ENCODE assay signal across 28 cellular contexts in genomic region chr10:26381986-26382385, GRCh38. TPM values are rescaled to one million over a fixed set of nuclear protein-coding genes. Genes with fewer than 3 reads are reported as not detected.
"Had no signal": no experiment of that assay in that cellular context is flagged by ENCODE, and none has a peak within 500 bp of the region (broad histone marks: within the 10 kb centered on the region; RNA-seq: fewer than 3 reads in every experiment).

No MANE protein-coding gene starts in this region.

- H3K4me1 ChIP-seq: lower lobe of right lung, neural progenitor cell, right atrium auricular region, right lobe of liver, tibial nerve, uterus had no signal

- DNase-seq: hypothalamus; immature natural killer cell; kidney; left colon; left lung; lower lobe of right lung; mammary epithelial cell; mesenchymal stem cell; naive B cell; natural killer cell; nephron progenitor cell; ovary; right lobe of liver; stimulated activated CD4-positive, alpha-beta T cell treated with anti-CD3 and anti-CD28 coated beads, Interleukin-1b, Interleukin-23, amount 100 ng/mL, for 48 hours; stimulated activated CD4-positive, alpha-beta T cell treated with anti-CD3 and anti-CD28 coated beads, Interleukin-2, amount 100 ng/mL, for 48 hours; stimulated activated CD4-positive, alpha-beta T cell treated with anti-CD3 and anti-CD28 coated beads, Interleukin-4, amount 100 ng/mL, for 4 hours; stimulated activated CD8-positive, alpha-beta memory T cell treated with anti-CD3 and anti-CD28 coated beads, Interleukin-4, amount 100 ng/mL, for 48 hours; stimulated activated naive CD4-positive, alpha-beta T cell treated with Interleukin-2 at 50 U/mL for 16 hours; stimulated activated naive CD8-positive, alpha-beta T cell treated with anti-CD3 and anti-CD28 coated beads, Interleukin-15, amount 100 ng/mL, for 72 hours; substantia nigra; uterus had no signal

- H3K27ac Mint-ChIP-seq: immature natural killer cell, mesothelial cell of epicardium, naive B cell, natural killer cell, nephron progenitor cell, neural progenitor cell, progenitor cell of endocrine pancreas, type B pancreatic cell had no signal

- H3K27ac ChIP-seq: left lung, lower lobe of right lung, neural progenitor cell, ovary, right atrium auricular region, right lobe of liver, tibial nerve, uterus had no signal

- ATAC-seq: left colon; left lung; lower lobe of right lung; natural killer cell; right lobe of liver; stimulated activated naive CD8-positive, alpha-beta T cell treated with anti-CD3 and anti-CD28 coated beads, Interleukin-15, amount 100 ng/mL, for 72 hours had no signal

- H3K4me1 Mint-ChIP-seq: immature natural killer cell; mesothelial cell of epicardium; naive B cell; natural killer cell; neural progenitor cell; stimulated activated naive CD8-positive, alpha-beta T cell treated with anti-CD3 and anti-CD28 coated beads, Interleukin-15, amount 100 ng/mL, for 72 hours had no signal

- H3K4me3 ChIP-seq: left lung, lower lobe of right lung, neural progenitor cell, ovary, right atrium auricular region, right lobe of liver, smooth muscle cell, tibial nerve, uterus had no signal

- H3K4me3 Mint-ChIP-seq: immature natural killer cell; mesothelial cell of epicardium; naive B cell; natural killer cell; nephron progenitor cell; neural progenitor cell; stimulated activated naive CD8-positive, alpha-beta T cell treated with anti-CD3 and anti-CD28 coated beads, Interleukin-15, amount 100 ng/mL, for 72 hours; type B pancreatic cell had no signal

- H3K4me2 ChIP-seq: neural progenitor cell, smooth muscle cell had no signal

- H3K36me3 Mint-ChIP-seq: immature natural killer cell, mesothelial cell of epicardium, naive B cell, natural killer cell, neural progenitor cell, type B pancreatic cell had no signal

- H3K9me3 Mint-ChIP-seq: immature natural killer cell; stimulated activated naive CD8-positive, alpha-beta T cell treated with anti-CD3 and anti-CD28 coated beads, Interleukin-15, amount 100 ng/mL, for 72 hours; type B pancreatic cell had no signal

- H3K27me3 ChIP-seq: left lung, neural progenitor cell, ovary, right atrium auricular region, right lobe of liver, tibial nerve, uterus had no signal

- H3K9ac ChIP-seq: neural progenitor cell had no signal

- H3K36me3 ChIP-seq: left lung, lower lobe of right lung, neural progenitor cell, ovary, right atrium auricular region, right lobe of liver, tibial nerve, uterus had no signal

- H3K27me3 Mint-ChIP-seq: naive B cell; progenitor cell of endocrine pancreas; stimulated activated naive CD8-positive, alpha-beta T cell treated with anti-CD3 and anti-CD28 coated beads, Interleukin-15, amount 100 ng/mL, for 72 hours had no signal

RNA-seq across cellular contexts. Expression of gene APBB1IP, which starts 56.2 kb away (rescaled TPM):
- polyA plus RNA-seq: mammary epithelial cell had no signal
